ENCODE assay signal across 29 cellular contexts in genomic region chr2:127023504-127023903, GRCh38.
"Had no signal": no experiment of that assay in that cellular context is flagged by ENCODE, and none has a peak within 500 bp of the region (broad histone marks: within the 10 kb centered on the region; RNA-seq: fewer than 3 reads in every experiment).

No MANE protein-coding gene starts in this region.

- DNase-seq: activated CD4-positive, alpha-beta memory T cell treated with anti-CD3 and anti-CD28 coated beads, Interleukin-2, amount 10 ng/mL, durations not matched to agents 7 days and 5 days; activated CD4-positive, alpha-beta T cell treated with anti-CD3 and anti-CD28 coated beads for 1 hour; activated CD4-positive, alpha-beta T cell treated with anti-CD3 and anti-CD28 coated beads, Interleukin-2, amount 10 ng/mL, durations not matched to agents 7 days and 5 days; activated CD8-positive, alpha-beta memory T cell treated with anti-CD3 and anti-CD28 coated beads, Interleukin-2, amount 50 U/mL, for 48 hours; activated T-cell treated with anti-CD3 and anti-CD28 coated beads, Interleukin-2, amount 50 U/mL, for 4 hours; central memory CD4-positive, alpha-beta T cell; effector CD4-positive, alpha-beta T cell; esophagus squamous epithelium; foreskin melanocyte; heart right ventricle; midbrain; naive thymus-derived CD4-positive, alpha-beta T cell; ovary; stimulated activated CD4-positive, alpha-beta T cell treated with anti-CD3 and anti-CD28 coated beads, Interleukin-12 subunit alpha, Interleukin-12 subunit beta, amount 100 ng/mL, for 4 hours; stimulated activated CD4-positive, alpha-beta T cell treated with anti-CD3 and anti-CD28 coated beads, Interleukin-4, amount 100 ng/mL, for 24 hours; T-helper 9 cell; upper lobe of left lung had no signal

- ATAC-seq: activated naive CD4-positive, alpha-beta T cell treated with anti-CD3 and anti-CD28 coated beads, Interleukin-2, amount 50 U/mL, for 72 hours; activated T-cell treated with anti-CD3 and anti-CD28 coated beads, Interleukin-2, amount 50 U/mL, for 4 hours; heart right ventricle; naive thymus-derived CD4-positive, alpha-beta T cell; sciatic nerve; stimulated activated effector memory CD8-positive, alpha-beta T cell treated with anti-CD3 and anti-CD28 coated beads, Interleukin-12 subunit alpha, Interleukin-12 subunit beta, amount 100 ng/mL, for 72 hours had no signal

- H3K4me3 Mint-ChIP-seq: activated CD4-positive, alpha-beta memory T cell treated with anti-CD3 and anti-CD28 coated beads, Interleukin-2, amount 10 ng/mL, durations not matched to agents 7 days and 5 days; activated CD4-positive, alpha-beta T cell treated with anti-CD3 and anti-CD28 coated beads, Interleukin-2, amount 10 ng/mL, durations not matched to agents 7 days and 5 days; dendritic cell treated with granulocyte-macrophage colony-stimulating factor and Interleukin-4, amounts not matched to agents 40 ng/mL and 50 ng/mL, for 4 days; stimulated activated naive CD8-positive, alpha-beta T cell treated with anti-CD3 and anti-CD28 coated beads, Interleukin-15, Interleukin-2, amounts not matched to agents 100 ng/mL and 50 ng/mL, for 24 hours; T-helper 1 cell treated with Interleukin-12 subunit alpha and Interleukin-12 subunit beta and Interleukin-4 antibody, amounts not matched to agents 30 μg/mL and 1 μg/mL, for 36 hours had no signal

- H3K9me3 Mint-ChIP-seq: activated CD4-positive, alpha-beta memory T cell treated with anti-CD3 and anti-CD28 coated beads, Interleukin-2, amount 10 ng/mL, durations not matched to agents 7 days and 5 days; activated naive CD4-positive, alpha-beta T cell treated with anti-CD3 and anti-CD28 coated beads, Interleukin-2, amount 50 U/mL, for 72 hours; stimulated activated naive CD8-positive, alpha-beta T cell treated with anti-CD3 and anti-CD28 coated beads, Interleukin-15, Interleukin-2, amounts not matched to agents 100 ng/mL and 50 ng/mL, for 24 hours had no signal

- H3K27me3 ChIP-seq: ovary had no signal

- H3K4me3 ChIP-seq: breast epithelium, esophagus squamous epithelium, heart right ventricle, ovary, skin epidermis, upper lobe of left lung had no signal

- H3K27ac Mint-ChIP-seq: activated CD4-positive, alpha-beta memory T cell treated with anti-CD3 and anti-CD28 coated beads, Interleukin-2, amount 10 ng/mL, durations not matched to agents 7 days and 5 days; activated CD4-positive, alpha-beta T cell treated with anti-CD3 and anti-CD28 coated beads, Interleukin-2, amount 10 ng/mL, durations not matched to agents 7 days and 5 days; activated naive CD4-positive, alpha-beta T cell treated with anti-CD3 and anti-CD28 coated beads, Interleukin-2, amount 50 U/mL, for 72 hours; activated T-helper 2 cell treated with anti-CD3 and anti-CD28 coated beads, Interferon-gamma antibody, Interleukin-2, Interleukin-4, amounts not matched to agents 10 μg/mL and 5 μg/mL and 100 μg/mL, durations not matched to agents 14 hours and 24 hours and 36 hours; dendritic cell treated with granulocyte-macrophage colony-stimulating factor and Interleukin-4, amounts not matched to agents 40 ng/mL and 50 ng/mL, for 4 days; progenitor cell of endocrine pancreas; stimulated activated effector memory CD8-positive, alpha-beta T cell treated with anti-CD3 and anti-CD28 coated beads, Interleukin-12 subunit alpha, Interleukin-12 subunit beta, amount 100 ng/mL, for 72 hours; stimulated activated naive CD8-positive, alpha-beta T cell treated with anti-CD3 and anti-CD28 coated beads, Interleukin-15, Interleukin-2, amounts not matched to agents 100 ng/mL and 50 ng/mL, for 24 hours; T-helper 1 cell treated with Interleukin-12 subunit alpha and Interleukin-12 subunit beta and Interleukin-4 antibody, amounts not matched to agents 30 μg/mL and 1 μg/mL, for 36 hours had no signal

- H3K9me3 ChIP-seq: neutrophil, ovary, upper lobe of left lung had no signal

- H3K36me3 Mint-ChIP-seq: stimulated activated effector memory CD8-positive, alpha-beta T cell treated with anti-CD3 and anti-CD28 coated beads, Interleukin-12 subunit alpha, Interleukin-12 subunit beta, amount 100 ng/mL, for 72 hours had no signal

- H3K27me3 Mint-ChIP-seq: progenitor cell of endocrine pancreas had no signal

- H3K27ac ChIP-seq: breast epithelium, esophagus squamous epithelium, heart right ventricle, neutrophil, ovary, skin epidermis, upper lobe of left lung had no signal

- H3K36me3 ChIP-seq: breast epithelium, esophagus squamous epithelium, heart right ventricle, neutrophil, ovary, upper lobe of left lung had no signal

- FAIRE-seq: TTC549 had no signal
